19 cellular contexts compared by ENCODE assay signal in genomic region chr5:11793396-11793795, GRCh38.
A peak's percentile ranks its signal among the peaks of the same experiment; 100 is the strongest.
DNase-seq lines count a peak whose midpoint lies in the region; FAIRE-seq and TF ChIP-seq lines count a peak whose summit lies in the region.
"Had no signal": no experiment of that assay in that cellular context is flagged by ENCODE, and none has a peak within 500 bp of the region (broad histone marks: within the 10 kb centered on the region; RNA-seq: fewer than 3 reads in every experiment).

No MANE protein-coding gene starts in this region.

- TF ChIP-seq CTCF in VCaP (conservative IDR thresholded peaks at IDR 0.05) = no peak

- FAIRE-seq in HTR-8/SVneo (lab: Jason Lieb, UNC) = peak; percentile 20
- FAIRE-seq: A549, G401.6, GM12892, H54 had no signal

- no peak for DNase-seq in HTR-8/SVneo (ENCODE audit: insufficient read length, low spot score)
- DNase-seq in cerebellar cortex (ENCODE audit: low spot score) = peak; percentile 88
- DNase-seq in NCI-H1092 (lab: John Stamatoyannopoulos, UW) = no peak
- no peak for DNase-seq in T-helper 9 cell
- DNase-seq in AG20443 (ENCODE audit: low spot score) = no peak
- DNase-seq: 8988T; ACHN; Calu3; CD4-positive, alpha-beta memory T cell; COR-L47; DMS53; DMS79 treated with DMSO at 0.1 percent for 48 hours; GOT3; HFFc6 had no signal

- peak overlapping the region; percentile 96 for H3K27ac ChIP-seq in VCaP
- H3K27ac ChIP-seq: A549 had no signal
